Comparison of ENCODE assay signal across 16 cellular contexts in genomic region chr3:41274944-41275668, GRCh38.
DNase-seq lines count a peak whose midpoint lies in the region; ATAC-seq, FAIRE-seq and TF ChIP-seq lines count a peak whose summit lies in the region.
"Had no signal": no experiment of that assay in that cellular context is flagged by ENCODE, and none has a peak within 500 bp of the region (broad histone marks: within the 10 kb centered on the region; RNA-seq: fewer than 3 reads in every experiment).

No MANE protein-coding gene starts in this region.

- intact Hi-C loops in K562 (cut with micrococcal nuclease), result no loop called here

- H3K4me1 ChIP-seq in K562 (replicated peaks in 1 of 2; ENCODE audit: control insufficient read depth in 2 of 2, insufficient read depth in 2 of 2, low read length in 2 of 2), result no peaks in the 10 kb centered on the region; a peak in 1 of 5 replicates
- H3K4me1 ChIP-seq: lower lobe of right lung, Peyer's patch, vagina had no signal

- H3K79me2 ChIP-seq in K562 (ENCODE audit: control insufficient read depth, insufficient read depth, low read length), result no peaks in the 10 kb centered on the region

- H3K9me1 ChIP-seq in K562 (ENCODE audit: control insufficient read depth, insufficient read depth, low read length), result no peaks in the 10 kb centered on the region

- H4K20me1 ChIP-seq in K562 (replicated peaks; ENCODE audit: control insufficient read depth, insufficient read depth, low read length), result no peaks in the 10 kb centered on the region

- H3K4me2 ChIP-seq in K562 (ENCODE audit: insufficient read depth, low read length), result no peak overlapping the region

- TF ChIP-seq EP300 in K562 (IDR thresholded peaks at IDR 0.05; ENCODE audit: low read length), result no peak

- ATAC-seq in K562, result no peak
- ATAC-seq in HG02852 (IDR thresholded peaks at IDR 0.05; ENCODE audit: unreplicated experiment), result no peak
- ATAC-seq: lower lobe of right lung had no signal

- H3K9ac ChIP-seq in K562 (ENCODE audit: insufficient read depth in 1 of 2, low read depth in 2 of 2, low read length in 2 of 2), result no peak overlapping the region

- no peaks in the 10 kb centered on the region for H3K9me3 ChIP-seq in K562 (replicated peaks; ENCODE audit: control insufficient read depth, insufficient read depth, low read depth, low read length)
- H3K9me3 ChIP-seq: lower lobe of right lung, MG63, Peyer's patch, vagina had no signal

- no peaks in the 10 kb centered on the region for H3K36me3 ChIP-seq in K562 (ENCODE audit: control insufficient read depth, insufficient read depth, low read length)
- H3K36me3 ChIP-seq: lower lobe of right lung, MG63, Peyer's patch, vagina had no signal

- no TSS peak for BruUV-seq in K562 (replicated peaks; lab: Mats Ljungman, UMichigan)

- no peak overlapping the region for H2AFZ ChIP-seq in K562 (ENCODE audit: low read depth, low read length)

- DNase-seq in AG08395 (ENCODE audit: low spot score) (peak; percentile 81), HT1080 (ENCODE audit: low read depth) (peak; percentile 69), K562 (ENCODE audit: extremely low read depth in 1 of 4, low spot score in 3 of 4) (no peak), islet precursor cell (peak; percentile 73), NCI-H2227 treated with DMSO at 0.1 percent for 48 hours (lab: John Stamatoyannopoulos, UW) (no peak), CD1c-positive myeloid dendritic cell (ENCODE audit: extremely low spot score) (no peak)
- no peak for DNase-seq in stimulated activated CD4-positive, alpha-beta T cell treated with anti-CD3 and anti-CD28 coated beads, Interleukin-4, amount 100 ng/mL, for 1 hour
- DNase-seq: activated naive CD4-positive, alpha-beta T cell treated with anti-CD3 and anti-CD28 coated beads, Interleukin-2, amount 10 ng/mL, durations not matched to agents 7 days and 5 days; DND-41; lower lobe of right lung; MG63; stimulated activated CD4-positive, alpha-beta T cell treated with anti-CD3 and anti-CD28 coated beads, Interleukin-15, amount 100 ng/mL, for 24 hours had no signal

- CTCF ChIA-PET in K562 (lab: Yijun Ruan, JAX; ENCODE audit: low intra/inter-chr PET ratio), result no interaction called here

- H3K27ac ChIP-seq in K562 (ENCODE audit: extremely low read depth, low read depth, low read length), result no peak overlapping the region
- H3K27ac ChIP-seq: lower lobe of right lung, Peyer's patch, vagina had no signal

- TF ChIP-seq POLR2A in K562 (conservative IDR thresholded peaks at IDR 0.05), result no peak

- no peak for FAIRE-seq in K562 (lab: Jason Lieb, UNC)
- FAIRE-seq: colon had no signal

- TF ChIP-seq CTCF in K562 (IDR thresholded peaks at IDR 0.05 in 2 of 3, conservative IDR thresholded peaks at IDR 0.05 in 1 of 3; ENCODE audit: insufficient read depth in 2 of 3, low read depth in 1 of 3, low read length in 3 of 3), result no peak

- H3K27me3 ChIP-seq in K562 (ENCODE audit: control insufficient read depth in 2 of 2, insufficient read depth in 2 of 2, low read length in 2 of 2), result peaks cover 0 to 8% of the 10 kb centered on the region in 2 experiments; a peak in 2 of 5 replicates
- H3K27me3 ChIP-seq: MG63, Peyer's patch, vagina had no signal

- POLR2A ChIA-PET in K562 (lab: Yijun Ruan, JAX), result no interaction called here

- in situ Hi-C loops in K562 (cut with MboI), result no loop called here

- H3K4me3 ChIP-seq in K562, result no peak overlapping the region
- H3K4me3 ChIP-seq: lower lobe of right lung, MG63, Peyer's patch, vagina had no signal

- no peak for TF ChIP-seq RAD21 in K562 (CRISPR knock-in tag; conservative IDR thresholded peaks at IDR 0.05 in 1 of 2, IDR thresholded peaks at IDR 0.05 in 1 of 2)

TF ChIP-seq in K562, 482 proteins besides CTCF, POLR2A, EP300 and RAD21:
- no peak for TF ChIP-seq MYBL2 (IDR thresholded peaks at IDR 0.05; ENCODE audit: low read depth)
- no peak for TF ChIP-seq MYBL2 (CRISPR knock-in tag; IDR thresholded peaks at IDR 0.05; ENCODE audit: borderline replicate concordance)
- TF ChIP-seq DIDO1 (tag; IDR thresholded peaks at IDR 0.05; ENCODE audit: low read depth), result no peak
- TF ChIP-seq MTA1 (IDR thresholded peaks at IDR 0.05; ENCODE audit: borderline replicate concordance), result no peak
- TF ChIP-seq ZNF395 (CRISPR knock-in tag; IDR thresholded peaks at IDR 0.05), result no peak
- no peak for TF ChIP-seq ZC3H4 (CRISPR knock-in tag; IDR thresholded peaks at IDR 0.05; ENCODE audit: borderline replicate concordance)
- TF ChIP-seq MYNN (IDR thresholded peaks at IDR 0.05), result no peak
- no peak for TF ChIP-seq MYNN (CRISPR knock-in tag; IDR thresholded peaks at IDR 0.05)
- TF ChIP-seq HSF4 (CRISPR knock-in tag; IDR thresholded peaks at IDR 0.05; ENCODE audit: borderline replicate concordance), result no peak
- TF ChIP-seq FOSL1 (tag; conservative IDR thresholded peaks at IDR 0.05), result peak; percentile 68
- TF ChIP-seq HNRNPUL1 (IDR thresholded peaks at IDR 0.05; ENCODE audit: low read length), result no peak
- no peak for TF ChIP-seq DPF2 (IDR thresholded peaks at IDR 0.05)
- TF ChIP-seq ZBED1 (IDR thresholded peaks at IDR 0.05), result no peak
- TF ChIP-seq C11orf30 (IDR thresholded peaks at IDR 0.05; ENCODE audit: low read depth), result 0 out of 2 replicates have a peak, but pooled peaks have one; percentile 16
- 0 out of 2 replicates have a peak, but pooled peaks have one; percentile 40 for TF ChIP-seq NFE2 (IDR thresholded peaks at IDR 0.05; ENCODE audit: low read depth)
- no peak for TF ChIP-seq FOXK1 (CRISPR knock-in tag; IDR thresholded peaks at IDR 0.05; ENCODE audit: borderline replicate concordance)
- 0 out of 2 replicates have a peak, but pooled peaks have one; percentile 7 for TF ChIP-seq CEBPB (tag; IDR thresholded peaks at IDR 0.05)
- no peak for TF ChIP-seq ZFP30 (CRISPR knock-in tag; IDR thresholded peaks at IDR 0.05; ENCODE audit: borderline replicate concordance)
- TF ChIP-seq TAF9B (IDR thresholded peaks at IDR 0.05; ENCODE audit: partially characterized antibody), result no peak
- TF ChIP-seq GABPB1 (CRISPR knock-in tag; IDR thresholded peaks at IDR 0.05), result no peak
- TF ChIP-seq ZFP1 (CRISPR knock-in tag; IDR thresholded peaks at IDR 0.05), result no peak
- no peak for TF ChIP-seq SMARCB1 (IDR thresholded peaks at IDR 0.05; ENCODE audit: insufficient read length, low read depth)
- TF ChIP-seq GATA2 (CRISPR knock-in tag; IDR thresholded peaks at IDR 0.05), result no peak
TF ChIP-seq in K562: peak in this region for 4.

Comparison
In these comparisons a context has a peak if more than half of its experiments do, and no peak if none do; other contexts are left out.
1. DNase-seq: peak in AG08395 (single experiment), HT1080 (single experiment) and islet precursor cell (single experiment); none in K562 (0 of 4), NCI-H2227 treated with DMSO at 0.1 percent for 48 hours (single experiment), CD1c-positive myeloid dendritic cell (single experiment) and stimulated activated CD4-positive, alpha-beta T cell treated with anti-CD3 and anti-CD28 coated beads, Interleukin-4, amount 100 ng/mL, for 1 hour (single experiment).